ENCODE assay signal across 11 cellular contexts in genomic region chr2:86025229-86025820, GRCh38.
DNase-seq lines count a peak whose midpoint lies in the region; ATAC-seq and TF ChIP-seq lines count a peak whose summit lies in the region.
"Had no signal": no experiment of that assay in that cellular context is flagged by ENCODE, and none has a peak within 500 bp of the region (broad histone marks: within the 10 kb centered on the region; RNA-seq: fewer than 3 reads in every experiment).

No MANE protein-coding gene starts in this region.

- no peak for TF ChIP-seq POLR2A in breast epithelium (IDR thresholded peaks at IDR 0.05)

- no peaks in the 10 kb centered on the region for H3K27me3 Mint-ChIP-seq in T-helper 17 cell

- no peaks in the 10 kb centered on the region for H3K4me1 ChIP-seq in breast epithelium
- H3K4me1 ChIP-seq: parathyroid adenoma had no signal

- no peaks in the 10 kb centered on the region for H3K36me3 ChIP-seq in breast epithelium

- H3K9me3 ChIP-seq in T-helper 17 cell (ENCODE audit: control insufficient read depth, low read length, poor library complexity, severe bottlenecking) (no peaks in the 10 kb centered on the region), breast epithelium (no peaks in the 10 kb centered on the region)
- H3K9me3 ChIP-seq: adrenal gland had no signal

- in situ Hi-C loops in ACHN (cut with HindIII; ENCODE audit: low pct_ligation_motif_present, low pct_unique_long_range_greater_than_20kb, low sequenced_read_pairs) = no loop called here

- H3K4me3 Mint-ChIP-seq in T-helper 17 cell = no peak overlapping the region

- no peaks in the 10 kb centered on the region for H3K27me3 ChIP-seq in breast epithelium
- H3K27me3 ChIP-seq: adrenal gland had no signal

- peak; percentile 21 for TF ChIP-seq CTCF in GM12873 (IDR thresholded peaks at IDR 0.05; ENCODE audit: insufficient read depth, low read depth, low read length, missing control alignments)
- no peak for TF ChIP-seq CTCF in breast epithelium (IDR thresholded peaks at IDR 0.05)

- peaks cover 11% of the 10 kb centered on the region for H3K36me3 Mint-ChIP-seq in T-helper 17 cell (ENCODE audit: low read depth)

- ATAC-seq in T-helper 17 cell (no peak), left lobe of liver (peak; percentile 9), HG02798 (IDR thresholded peaks at IDR 0.05; ENCODE audit: poor library complexity, unreplicated experiment) (no peak)

- peaks cover 6% of the 10 kb centered on the region for H3K4me1 Mint-ChIP-seq in T-helper 17 cell

- peak; percentile 14 for DNase-seq in ACHN
- DNase-seq in T-helper 17 cell = no peak
- DNase-seq in left lobe of liver (ENCODE audit: low spot score) = no peak
- DNase-seq in LoVo (ENCODE audit: low spot score) = no peak
- no peak for DNase-seq in activated T-cell treated with anti-CD3 and anti-CD28 coated beads, Interleukin-2, amount 50 U/mL, for 48 hours
- no peak for DNase-seq in breast epithelium (ENCODE audit: low spot score in 2 of 2)
- DNase-seq: adrenal gland; stimulated activated naive CD4-positive, alpha-beta T cell treated with Interleukin-2 at 50 U/mL for 16 hours had no signal

- no peak overlapping the region for H3K4me3 ChIP-seq in breast epithelium
- H3K4me3 ChIP-seq: adrenal gland had no signal

- H3K27ac Mint-ChIP-seq in T-helper 17 cell = peak overlapping the region; percentile 71

- intact Hi-C loops in breast epithelium (cut with DNase I; ENCODE audit: low total_unique reads) = no loop called here

- H3K27ac ChIP-seq in breast epithelium = peak overlapping the region in 1 of 2 donors; percentile 4
- H3K27ac ChIP-seq: parathyroid adenoma had no signal
